In genomic region chr3:146218880-146219866, GRCh38 we compare ENCODE assay signal across 9 cellular contexts. TPM values are rescaled to one million over a fixed set of nuclear protein-coding genes. Genes with fewer than 3 reads are reported as not detected.
DNase-seq lines count a peak whose midpoint lies in the region; ATAC-seq and TF ChIP-seq lines count a peak whose summit lies in the region.
"Had no signal": no experiment of that assay in that cellular context is flagged by ENCODE, and none has a peak within 500 bp of the region (broad histone marks: within the 10 kb centered on the region; RNA-seq: fewer than 3 reads in every experiment).

No MANE protein-coding gene starts in this region.

- H3K4me1 ChIP-seq in sigmoid colon = peaks cover 0 to 21% (median 10%) of the 10 kb centered on the region in 4 donors

- H3K9me3 ChIP-seq in CD4-positive, alpha-beta T cell (ENCODE audit: control insufficient read depth, low read length) = no peaks in the 10 kb centered on the region
- H3K9me3 ChIP-seq in sigmoid colon = no peaks in the 10 kb centered on the region
- H3K9me3 ChIP-seq: SJSA1 had no signal

- CTCF ChIA-PET in CD4-positive, alpha-beta T cell (lab: Charles Lee) = interaction anchor here (1.0 kb wide), 1 partner anchor 358 kb away, joined by 3 read pairs; no protein-coding TSS in a partner anchor

- no peak for ATAC-seq in CD4-positive, alpha-beta T cell (ENCODE audit: poor library complexity)
- ATAC-seq in GM18868 (IDR thresholded peaks at IDR 0.05; ENCODE audit: unreplicated experiment) (peak; percentile 70), HG02970 (IDR thresholded peaks at IDR 0.05; ENCODE audit: low FRiP score, unreplicated experiment) (no peak), HG03442 (IDR thresholded peaks at IDR 0.05; ENCODE audit: unreplicated experiment) (no peak)

- POLR2A ChIA-PET in CD4-positive, alpha-beta T cell (lab: Charles Lee) = no interaction called here

- TF ChIP-seq EP300 in sigmoid colon (IDR thresholded peaks at IDR 0.05) = no peak

- no peaks in the 10 kb centered on the region for H3K9me3 Mint-ChIP-seq in CD4-positive, alpha-beta T cell

- H3K4me3 ChIP-seq in foreskin fibroblast (ENCODE audit: low read depth in 1 of 2, low read length in 2 of 2) = no peak overlapping the region
- H3K4me3 ChIP-seq in sigmoid colon = no peak overlapping the region
- H3K4me3 ChIP-seq: SJSA1 had no signal

- no peaks in the 10 kb centered on the region for H3K4me1 Mint-ChIP-seq in CD4-positive, alpha-beta T cell (ENCODE audit: low read depth)

- 67 to 74% methylated on average over 13 of the region's 13 CpGs for WGBS in sigmoid colon, 2 donors

- H3K27ac ChIP-seq in CD4-positive, alpha-beta T cell (ENCODE audit: low read depth, low read length) = no peak overlapping the region
- no peak overlapping the region for H3K27ac ChIP-seq in sigmoid colon
- H3K27ac ChIP-seq: SJSA1 had no signal

- TF ChIP-seq CTCF in CD4-positive, alpha-beta T cell (IDR thresholded peaks at IDR 0.05) = peak; percentile 78
- TF ChIP-seq CTCF in foreskin fibroblast (IDR thresholded peaks at IDR 0.05; ENCODE audit: low read depth, low read length) (peak; percentile 46), sigmoid colon (IDR thresholded peaks at IDR 0.05) (peak; percentile 33 to 70 (median 60))

- no peak for TF ChIP-seq POLR2A in sigmoid colon (IDR thresholded peaks at IDR 0.05)

- peak; percentile 6 to 42 (median 12) for DNase-seq in CD4-positive, alpha-beta T cell
- peak; percentile 11 for DNase-seq in NCI-H2107 (lab: John Stamatoyannopoulos, UW)
- DNase-seq in activated CD8-positive, alpha-beta memory T cell treated with anti-CD3 and anti-CD28 coated beads, Interleukin-2, amount 50 U/mL, for 4 hours = peak; percentile 44
- DNase-seq in foreskin fibroblast = peak; percentile 11 to 67
- DNase-seq in sigmoid colon = no peak

- H3K27me3 Mint-ChIP-seq in CD4-positive, alpha-beta T cell = no peaks in the 10 kb centered on the region

- intact Hi-C loops in CD4-positive, alpha-beta T cell (cut with DNase I, micrococcal nuclease) = loop anchor here (1.0 to 5.0 kb wide), 3 partner anchors 358 to 423 kb away; no protein-coding TSS in a partner anchor
- intact Hi-C loops in sigmoid colon (cut with DNase I) = loop anchor here (1.0 to 10.0 kb wide), 3 partner anchors 33 to 356 kb away; partner anchors contain the start of gene PLSCR4

- H3K36me3 ChIP-seq in sigmoid colon = peaks cover 0 to 38% (median 3%) of the 10 kb centered on the region in 4 donors
- H3K36me3 ChIP-seq: SJSA1 had no signal

- H3K27me3 ChIP-seq in CD4-positive, alpha-beta T cell (ENCODE audit: control insufficient read depth, insufficient read depth, low read length) = no peaks in the 10 kb centered on the region
- H3K27me3 ChIP-seq in sigmoid colon = no peaks in the 10 kb centered on the region
- H3K27me3 ChIP-seq: SJSA1 had no signal

- no peak overlapping the region for H3K27ac Mint-ChIP-seq in CD4-positive, alpha-beta T cell

- H3K4me3 Mint-ChIP-seq in CD4-positive, alpha-beta T cell = no peak overlapping the region

- no peaks in the 10 kb centered on the region for H3K36me3 Mint-ChIP-seq in CD4-positive, alpha-beta T cell (ENCODE audit: low read depth)

RNA-seq across cellular contexts. Expression of gene PLSCR4, which starts 31.7 kb away (rescaled TPM):
- total RNA-seq in CD4-positive, alpha-beta T cell = not detected
- total RNA-seq in sigmoid colon = 10 to 100 TPM; 53.5 to 67.4 (median 56.1) TPM
- 10 to 100 TPM; 17.5 to 32.4 (median 29.8) TPM for polyA plus RNA-seq in sigmoid colon

RNA-seq across cellular contexts. Expression of gene PLOD2, which starts 58.2 kb away (rescaled TPM):
- total RNA-seq in CD4-positive, alpha-beta T cell = not detected
- 10 to 100 TPM; 63.3 to 79.9 (median 75.5) TPM for total RNA-seq in sigmoid colon
- polyA plus RNA-seq in sigmoid colon = 10 to 100 TPM; 13.6 to 36.7 (median 22.2) TPM

Comparison
In these comparisons a context has a peak if more than half of its experiments do, and no peak if none do; other contexts are left out.
1. RNA of gene PLSCR4, which starts 31.7 kb away (total RNA-seq): 53.5 to 67.4 TPM in sigmoid colon; not detected in CD4-positive, alpha-beta T cell; every median in the first group is over 10 times any median in the second.
2. RNA of gene PLOD2, which starts 58.2 kb away (total RNA-seq): 63.3 to 79.9 TPM in sigmoid colon; not detected in CD4-positive, alpha-beta T cell; every median in the first group is over 10 times any median in the second.
3. Peak in every context shown above with its lines, with median percentiles within 50 percentile points of each other: CTCF ChIP-seq.